ENCODE assay signal across 11 cellular contexts in the genomic region with DNA sequence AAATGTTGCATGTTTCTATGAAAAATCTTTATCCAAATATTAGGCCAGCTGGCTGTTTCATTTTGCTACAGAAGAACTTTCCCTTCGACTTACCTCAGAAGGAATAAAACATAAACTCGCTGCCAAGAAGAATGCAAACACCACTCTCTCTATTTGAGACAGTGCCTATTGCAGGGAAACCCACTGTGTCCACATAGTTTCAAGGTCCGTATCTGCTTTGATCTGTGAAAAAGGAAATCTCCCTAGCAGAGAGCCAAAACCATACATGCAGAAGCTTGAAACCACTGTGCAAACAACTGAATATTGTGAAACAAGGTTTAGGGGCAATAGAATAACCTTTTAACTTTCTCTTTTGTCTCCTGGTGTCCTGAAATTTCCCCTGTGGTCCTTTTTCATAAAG. TPM values are rescaled to one million over a fixed set of nuclear protein-coding genes. Genes with fewer than 3 reads are reported as not detected.
DNase-seq lines count a peak whose midpoint lies in the region; ATAC-seq and TF ChIP-seq lines count a peak whose summit lies in the region.
"Had no signal": no experiment of that assay in that cellular context is flagged by ENCODE, and none has a peak within 500 bp of the region (broad histone marks: within the 10 kb centered on the region; RNA-seq: fewer than 3 reads in every experiment).

No MANE protein-coding gene starts in this region.

- no peaks in the 10 kb centered on the region for H3K79me2 ChIP-seq in SK-N-SH (ENCODE audit: insufficient read depth)

- TF ChIP-seq EP300 in SK-N-SH (IDR thresholded peaks at IDR 0.05; ENCODE audit: borderline replicate concordance in 1 of 2, low read depth in 1 of 2, low read length in 1 of 2): no peak

- H3F3A ChIP-seq in SK-N-SH (replicated peaks; ENCODE audit: insufficient read depth): no peaks in the 10 kb centered on the region

- DNase-seq in SIG-M5 treated with dmso at 0.1 percent for 504 hours (lab: John Stamatoyannopoulos, UW; ENCODE audit: unreplicated experiment) (peak; percentile 47), SIG-M5 (lab: John Stamatoyannopoulos, UW) (no peak), SKM-1 treated with dmso at 0.1 percent for 144 hours (lab: John Stamatoyannopoulos, UW; ENCODE audit: unreplicated experiment) (peak; percentile 63), renal cortical epithelial cell (ENCODE audit: low read depth) (peak; percentile 63), SK-N-SH (no peak), NCI-H82 treated with DMSO at 0.1 percent for 48 hours (lab: John Stamatoyannopoulos, UW; ENCODE audit: unreplicated experiment) (no peak)
- no peak for DNase-seq in stimulated activated CD4-positive, alpha-beta T cell treated with anti-CD3 and anti-CD28 coated beads, Interleukin-4, amount 100 ng/mL, for 24 hours
- DNase-seq: activated CD8-positive, alpha-beta T cell treated with anti-CD3 and anti-CD28 coated beads for 36 hours; DMS 273 treated with DMSO at 0.1 percent for 48 hours; NCI-H446 treated with DMSO at 0.1 percent for 48 hours had no signal

- CTCF ChIA-PET in SK-N-SH (lab: Yijun Ruan, JAX): interaction anchor here (1.5 to 1.7 kb wide), 2 partner anchors 32 to 63 kb away, joined by 4 to 7 read pairs; no protein-coding TSS in a partner anchor

- no peak overlapping the region for H3K4me3 ChIP-seq in SK-N-SH (ENCODE audit: low read depth in 2 of 2, low read length in 1 of 2)

- no peaks in the 10 kb centered on the region for H3K9me2 ChIP-seq in SK-N-SH

- no peak for TF ChIP-seq RAD21 in SK-N-SH (IDR thresholded peaks at IDR 0.05; ENCODE audit: low read length)

- no peaks in the 10 kb centered on the region; a peak in 1 of 4 replicates for H3K4me1 ChIP-seq in SK-N-SH (ENCODE audit: control insufficient read depth in 1 of 2, insufficient read depth in 2 of 2, low read depth in 1 of 2, low read length in 1 of 2)

- peaks cover 5% of the 10 kb centered on the region; the same call in 1 of the 2 replicates for H3K27me3 ChIP-seq in SK-N-SH (ENCODE audit: insufficient read depth)

- H3K36me3 ChIP-seq in SK-N-SH (replicated peaks in 1 of 2; ENCODE audit: control insufficient read depth in 1 of 2, insufficient read depth in 2 of 2, low read length in 1 of 2): no peaks in the 10 kb centered on the region

- POLR2A ChIA-PET in SK-N-SH (lab: Yijun Ruan, JAX): no interaction called here

- H3K27ac ChIP-seq in SK-N-SH (ENCODE audit: low read depth in 2 of 2, low read length in 1 of 2): no peak overlapping the region

- no peak overlapping the region for H3K4me2 ChIP-seq in SK-N-SH

- H4K20me1 ChIP-seq in SK-N-SH (ENCODE audit: insufficient read depth): no peaks in the 10 kb centered on the region

- no peak overlapping the region for H3K9ac ChIP-seq in SK-N-SH

- no peak for TF ChIP-seq CTCF in SK-N-SH (IDR thresholded peaks at IDR 0.05)

- peak; percentile 71 for ATAC-seq in HG02973 (IDR thresholded peaks at IDR 0.05; ENCODE audit: unreplicated experiment)
- ATAC-seq: activated CD8-positive, alpha-beta T cell treated with anti-CD3 and anti-CD28 coated beads for 36 hours had no signal

- 52% methylated on average over 3 of the region's 3 CpGs for whole genome bisulfite sequencing in SK-N-SH (ENCODE audit: low lambda C conversion rate)

- H3K9me3 ChIP-seq in SK-N-SH: no peaks in the 10 kb centered on the region

- H2AFZ ChIP-seq in SK-N-SH (ENCODE audit: low read depth): no peak overlapping the region

TF ChIP-seq in SK-N-SH, 30 proteins besides CTCF, POLR2A, EP300 and RAD21:
- TF ChIP-seq, protein P1, sequence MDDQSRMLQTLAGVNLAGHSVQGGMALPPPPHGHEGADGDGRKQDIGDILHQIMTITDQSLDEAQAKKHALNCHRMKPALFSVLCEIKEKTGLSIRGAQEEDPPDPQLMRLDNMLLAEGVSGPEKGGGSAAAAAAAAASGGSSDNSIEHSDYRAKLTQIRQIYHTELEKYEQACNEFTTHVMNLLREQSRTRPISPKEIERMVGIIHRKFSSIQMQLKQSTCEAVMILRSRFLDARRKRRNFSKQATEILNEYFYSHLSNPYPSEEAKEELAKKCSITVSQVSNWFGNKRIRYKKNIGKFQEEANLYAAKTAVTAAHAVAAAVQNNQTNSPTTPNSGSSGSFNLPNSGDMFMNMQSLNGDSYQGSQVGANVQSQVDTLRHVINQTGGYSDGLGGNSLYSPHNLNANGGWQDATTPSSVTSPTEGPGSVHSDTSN (IDR thresholded peaks at IDR 0.05): no peak
- TF ChIP-seq FOXJ3 (CRISPR knock-in tag; IDR thresholded peaks at IDR 0.05): no peak
- TF ChIP-seq EZH2phosphoT487 (IDR thresholded peaks at IDR 0.05; ENCODE audit: borderline replicate concordance, low read depth): no peak
- TF ChIP-seq, protein P2, sequence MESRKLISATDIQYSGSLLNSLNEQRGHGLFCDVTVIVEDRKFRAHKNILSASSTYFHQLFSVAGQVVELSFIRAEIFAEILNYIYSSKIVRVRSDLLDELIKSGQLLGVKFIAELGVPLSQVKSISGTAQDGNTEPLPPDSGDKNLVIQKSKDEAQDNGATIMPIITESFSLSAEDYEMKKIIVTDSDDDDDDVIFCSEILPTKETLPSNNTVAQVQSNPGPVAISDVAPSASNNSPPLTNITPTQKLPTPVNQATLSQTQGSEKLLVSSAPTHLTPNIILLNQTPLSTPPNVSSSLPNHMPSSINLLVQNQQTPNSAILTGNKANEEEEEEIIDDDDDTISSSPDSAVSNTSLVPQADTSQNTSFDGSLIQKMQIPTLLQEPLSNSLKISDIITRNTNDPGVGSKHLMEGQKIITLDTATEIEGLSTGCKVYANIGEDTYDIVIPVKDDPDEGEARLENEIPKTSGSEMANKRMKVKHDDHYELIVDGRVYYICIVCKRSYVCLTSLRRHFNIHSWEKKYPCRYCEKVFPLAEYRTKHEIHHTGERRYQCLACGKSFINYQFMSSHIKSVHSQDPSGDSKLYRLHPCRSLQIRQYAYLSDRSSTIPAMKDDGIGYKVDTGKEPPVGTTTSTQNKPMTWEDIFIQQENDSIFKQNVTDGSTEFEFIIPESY (IDR thresholded peaks at IDR 0.05; ENCODE audit: borderline replicate concordance, low read depth): no peak
- no peak for TF ChIP-seq SIN3A (IDR thresholded peaks at IDR 0.05; ENCODE audit: borderline replicate concordance, low read depth, low read length)
- TF ChIP-seq JUND (IDR thresholded peaks at IDR 0.05): no peak
- TF ChIP-seq SMC3 (IDR thresholded peaks at IDR 0.05; ENCODE audit: low read depth, low read length): no peak
- TF ChIP-seq CHD2 (IDR thresholded peaks at IDR 0.05; ENCODE audit: low read length, partially characterized antibody): no peak
- TF ChIP-seq, protein P3, sequence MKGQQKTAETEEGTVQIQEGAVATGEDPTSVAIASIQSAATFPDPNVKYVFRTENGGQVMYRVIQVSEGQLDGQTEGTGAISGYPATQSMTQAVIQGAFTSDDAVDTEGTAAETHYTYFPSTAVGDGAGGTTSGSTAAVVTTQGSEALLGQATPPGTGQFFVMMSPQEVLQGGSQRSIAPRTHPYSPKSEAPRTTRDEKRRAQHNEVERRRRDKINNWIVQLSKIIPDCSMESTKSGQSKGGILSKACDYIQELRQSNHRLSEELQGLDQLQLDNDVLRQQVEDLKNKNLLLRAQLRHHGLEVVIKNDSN (IDR thresholded peaks at IDR 0.05; ENCODE audit: borderline replicate concordance, low read depth): no peak
- TF ChIP-seq MEF2A (IDR thresholded peaks at IDR 0.05; ENCODE audit: borderline replicate concordance, low read depth): no peak
- TF ChIP-seq GABPA (IDR thresholded peaks at IDR 0.05; ENCODE audit: low read depth): no peak
- TF ChIP-seq, protein P4, sequence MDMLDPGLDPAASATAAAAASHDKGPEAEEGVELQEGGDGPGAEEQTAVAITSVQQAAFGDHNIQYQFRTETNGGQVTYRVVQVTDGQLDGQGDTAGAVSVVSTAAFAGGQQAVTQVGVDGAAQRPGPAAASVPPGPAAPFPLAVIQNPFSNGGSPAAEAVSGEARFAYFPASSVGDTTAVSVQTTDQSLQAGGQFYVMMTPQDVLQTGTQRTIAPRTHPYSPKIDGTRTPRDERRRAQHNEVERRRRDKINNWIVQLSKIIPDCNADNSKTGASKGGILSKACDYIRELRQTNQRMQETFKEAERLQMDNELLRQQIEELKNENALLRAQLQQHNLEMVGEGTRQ (IDR thresholded peaks at IDR 0.05; ENCODE audit: borderline replicate concordance, low read depth, low read length): no peak
- no peak for TF ChIP-seq MXI1 (IDR thresholded peaks at IDR 0.05; ENCODE audit: low read depth, low read length)
- no peak for TF ChIP-seq TCF12 (IDR thresholded peaks at IDR 0.05)
- no peak for TF ChIP-seq YY1 (IDR thresholded peaks at IDR 0.05; ENCODE audit: low read depth)
- TF ChIP-seq RCOR1 (IDR thresholded peaks at IDR 0.05; ENCODE audit: low read length): no peak
- TF ChIP-seq, protein P5, sequence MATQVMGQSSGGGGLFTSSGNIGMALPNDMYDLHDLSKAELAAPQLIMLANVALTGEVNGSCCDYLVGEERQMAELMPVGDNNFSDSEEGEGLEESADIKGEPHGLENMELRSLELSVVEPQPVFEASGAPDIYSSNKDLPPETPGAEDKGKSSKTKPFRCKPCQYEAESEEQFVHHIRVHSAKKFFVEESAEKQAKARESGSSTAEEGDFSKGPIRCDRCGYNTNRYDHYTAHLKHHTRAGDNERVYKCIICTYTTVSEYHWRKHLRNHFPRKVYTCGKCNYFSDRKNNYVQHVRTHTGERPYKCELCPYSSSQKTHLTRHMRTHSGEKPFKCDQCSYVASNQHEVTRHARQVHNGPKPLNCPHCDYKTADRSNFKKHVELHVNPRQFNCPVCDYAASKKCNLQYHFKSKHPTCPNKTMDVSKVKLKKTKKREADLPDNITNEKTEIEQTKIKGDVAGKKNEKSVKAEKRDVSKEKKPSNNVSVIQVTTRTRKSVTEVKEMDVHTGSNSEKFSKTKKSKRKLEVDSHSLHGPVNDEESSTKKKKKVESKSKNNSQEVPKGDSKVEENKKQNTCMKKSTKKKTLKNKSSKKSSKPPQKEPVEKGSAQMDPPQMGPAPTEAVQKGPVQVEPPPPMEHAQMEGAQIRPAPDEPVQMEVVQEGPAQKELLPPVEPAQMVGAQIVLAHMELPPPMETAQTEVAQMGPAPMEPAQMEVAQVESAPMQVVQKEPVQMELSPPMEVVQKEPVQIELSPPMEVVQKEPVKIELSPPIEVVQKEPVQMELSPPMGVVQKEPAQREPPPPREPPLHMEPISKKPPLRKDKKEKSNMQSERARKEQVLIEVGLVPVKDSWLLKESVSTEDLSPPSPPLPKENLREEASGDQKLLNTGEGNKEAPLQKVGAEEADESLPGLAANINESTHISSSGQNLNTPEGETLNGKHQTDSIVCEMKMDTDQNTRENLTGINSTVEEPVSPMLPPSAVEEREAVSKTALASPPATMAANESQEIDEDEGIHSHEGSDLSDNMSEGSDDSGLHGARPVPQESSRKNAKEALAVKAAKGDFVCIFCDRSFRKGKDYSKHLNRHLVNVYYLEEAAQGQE (IDR thresholded peaks at IDR 0.05; ENCODE audit: low read depth, low read length): no peak

RNA-seq across cellular contexts. Expression of a gene that starts 35.0 kb away (rescaled TPM):
- 16.8 and 46.8 TPM in 2 replicates for total RNA-seq in renal cortical epithelial cell
- polyA plus RNA-seq in SK-N-SH (2012; rRNA removed): 7.3 and 11.1 TPM in 2 replicates
- 8.7 and 13.0 TPM in 2 replicates for polyA plus RNA-seq in SK-N-SH (2012; cell fraction: cytosol; rRNA removed)
- 21.6 and 21.9 TPM in 2 replicates for polyA plus RNA-seq in SK-N-SH (2012; cell fraction: nucleus; rRNA removed)

Comparison
In these comparisons a context has a peak if more than half of its experiments do, and no peak if none do; other contexts are left out.
1. DNase-seq: peak in SIG-M5 treated with dmso at 0.1 percent for 504 hours (single experiment), SKM-1 treated with dmso at 0.1 percent for 144 hours (single experiment) and renal cortical epithelial cell (single experiment); none in SIG-M5 (single experiment), SK-N-SH (single experiment), stimulated activated CD4-positive, alpha-beta T cell treated with anti-CD3 and anti-CD28 coated beads, Interleukin-4, amount 100 ng/mL, for 24 hours (single experiment) and NCI-H82 treated with DMSO at 0.1 percent for 48 hours (single experiment).